1 cellular context compared by ENCODE assay signal in genomic region chr17:74573169-74573568, GRCh38.
TF ChIP-seq lines count a peak whose summit lies in the region.

No MANE protein-coding gene starts in this region.

TF ChIP-seq in A549, 52 proteins besides CTCF, POLR2A, EP300 and RAD21:
- no peak for TF ChIP-seq ZNF302 (CRISPR knock-in tag; IDR thresholded peaks at IDR 0.05)
- no peak for TF ChIP-seq ELK1 (IDR thresholded peaks at IDR 0.05; ENCODE audit: low read depth, low read length)
- no peak for TF ChIP-seq CHD4 (IDR thresholded peaks at IDR 0.05; ENCODE audit: borderline replicate concordance)
- TF ChIP-seq HMGXB4 (CRISPR knock-in tag; IDR thresholded peaks at IDR 0.05; ENCODE audit: borderline replicate concordance) = no peak
- TF ChIP-seq PBX3 (IDR thresholded peaks at IDR 0.05) = no peak
- TF ChIP-seq JUN (IDR thresholded peaks at IDR 0.05) = no peak
- no peak for TF ChIP-seq REST (IDR thresholded peaks at IDR 0.05)
- no peak for TF ChIP-seq EHF (CRISPR knock-in tag; IDR thresholded peaks at IDR 0.05)
- no peak for TF ChIP-seq HOXB13 (CRISPR knock-in tag; IDR thresholded peaks at IDR 0.05; ENCODE audit: low read depth)
- TF ChIP-seq EHMT2 (IDR thresholded peaks at IDR 0.05; ENCODE audit: low read depth) = no peak
- no peak for TF ChIP-seq TP53 (CRISPR knock-in tag; IDR thresholded peaks at IDR 0.05)
- no peak for TF ChIP-seq FOXS1 (CRISPR knock-in tag; IDR thresholded peaks at IDR 0.05)
- TF ChIP-seq CBX2 (IDR thresholded peaks at IDR 0.05; ENCODE audit: borderline replicate concordance, low read depth) = no peak
- no peak for TF ChIP-seq USF2 (IDR thresholded peaks at IDR 0.05)
